In the genomic region with DNA sequence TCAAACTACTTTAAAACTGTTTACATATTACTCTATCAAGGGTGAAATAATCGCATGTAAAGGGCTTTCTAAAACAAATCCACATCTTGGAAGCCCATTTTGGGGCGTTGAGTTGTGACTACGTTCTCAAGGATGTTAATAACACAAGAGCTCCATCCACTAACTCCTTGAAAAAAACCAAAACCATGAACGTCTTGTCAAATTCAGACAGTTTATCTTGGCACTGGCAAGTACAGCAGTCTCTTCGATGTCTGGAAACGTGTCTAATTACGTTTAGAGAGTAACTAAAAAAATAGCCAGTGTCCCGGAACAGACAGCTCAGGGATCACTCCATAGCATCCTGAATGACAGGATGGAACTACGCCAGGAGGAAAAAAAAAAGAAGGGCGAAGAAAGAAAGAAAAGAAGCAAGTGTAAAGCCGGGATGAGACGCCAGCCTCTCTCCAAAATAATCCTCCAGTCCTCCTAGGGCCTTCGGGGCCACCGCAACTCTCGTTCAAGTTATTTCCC, we compare ENCODE assay signal across 9 cellular contexts. TPM values are rescaled to one million over a fixed set of nuclear protein-coding genes. Genes with fewer than 3 reads are reported as not detected.
DNase-seq lines count a peak whose midpoint lies in the region; ATAC-seq, FAIRE-seq and TF ChIP-seq lines count a peak whose summit lies in the region.
"Had no signal": no experiment of that assay in that cellular context is flagged by ENCODE, and none has a peak within 500 bp of the region (broad histone marks: within the 10 kb centered on the region; RNA-seq: fewer than 3 reads in every experiment).

No MANE protein-coding gene starts in this region.

- TF ChIP-seq POLR2A in heart left ventricle (IDR thresholded peaks at IDR 0.05) (no peak), HepG2 (IDR thresholded peaks at IDR 0.05; ENCODE audit: insufficient read depth in 1 of 2, low read depth in 2 of 2, low read length in 2 of 2) (no peak), tibial nerve (IDR thresholded peaks at IDR 0.05) (no peak)

- H3K27ac ChIP-seq in heart left ventricle (peak overlapping the region; percentile 43 to 90 (median 80)), HepG2 (ENCODE audit: extremely low read length, insufficient read depth, low read length) (peak overlapping the region; percentile 63), tibial nerve (peak overlapping the region; percentile 66 to 92 (median 90))

- H4K20me1 ChIP-seq in HepG2 (ENCODE audit: insufficient read depth, low read length), result no peaks in the 10 kb centered on the region

- intact Hi-C loops in heart left ventricle (cut with DNase I) (loop anchor here in 6 of 10 donors (2.0 to 10.0 kb wide), 5 partner anchors 49 to 214 kb away; no protein-coding TSS in a partner anchor), cardiac septum (cut with DNase I) (loop anchor here (10.0 kb wide), 1 partner anchor 361 kb away; no protein-coding TSS in a partner anchor), HepG2 (cut with micrococcal nuclease; ENCODE audit: unreplicated experiment) (loop anchor here (2.0 kb wide), 2 partner anchors 35 to 47 kb away; no protein-coding TSS in a partner anchor)

- H3K9ac ChIP-seq in HepG2 (ENCODE audit: insufficient read depth, low read depth, low read length), result peak overlapping the region; percentile 67

- POLR2A ChIA-PET in HepG2 (lab: Yijun Ruan, JAX), result interaction anchor here (1.2 to 1.3 kb wide), 2 partner anchors 48 to 82 kb away, joined by 4 read pairs; no protein-coding TSS in a partner anchor

- 5 to 7% (median 7%) methylated on average over 15 of the region's 15 CpGs for WGBS in heart left ventricle, 4 donors
- WGBS in HepG2 (ENCODE audit: low lambda C conversion rate), result 6% methylated on average over 15 of the region's 15 CpGs
- 4 to 5% methylated on average over 15 of the region's 15 CpGs for WGBS in tibial nerve, 2 donors

- DNase-seq in heart left ventricle (no peak), cardiac septum (ENCODE audit: low spot score) (no peak), astrocyte of the hippocampus (ENCODE audit: low read depth, low spot score) (peak; percentile 22), HepG2 (ENCODE audit: low spot score) (no peak), tibial nerve (ENCODE audit: low spot score in 2 of 2) (no peak)

- H2AFZ ChIP-seq in HepG2 (ENCODE audit: low read length), result no peak overlapping the region

- H3K27me3 ChIP-seq in heart left ventricle, result peaks cover 0 to 5% (median 0%) of the 10 kb centered on the region in 9 donors
- H3K27me3 ChIP-seq in HepG2 (ENCODE audit: control insufficient read depth in 1 of 2, insufficient read depth in 2 of 2, low read length in 2 of 2), result no peaks in the 10 kb centered on the region
- H3K27me3 ChIP-seq in tibial nerve, result no peaks in the 10 kb centered on the region

- ATAC-seq in heart left ventricle (peak in 2 of 4 donors; percentile 11 to 19), HepG2 (no peak), HG03520 (IDR thresholded peaks at IDR 0.05; ENCODE audit: unreplicated experiment) (no peak), HG03135 (IDR thresholded peaks at IDR 0.05; ENCODE audit: unreplicated experiment) (no peak), GM18909 (IDR thresholded peaks at IDR 0.05; ENCODE audit: poor library complexity, unreplicated experiment) (no peak)

- H3K4me2 ChIP-seq in HepG2 (ENCODE audit: low read depth, low read length), result peak overlapping the region; percentile 73

- TF ChIP-seq EP300 in HepG2 (IDR thresholded peaks at IDR 0.05; ENCODE audit: low read depth in 2 of 2, low read length in 2 of 2) (no peak), HepG2 (CRISPR knock-in tag; IDR thresholded peaks at IDR 0.05; ENCODE audit: borderline replicate concordance) (no peak), tibial nerve (IDR thresholded peaks at IDR 0.05) (peak in 1 of 2 donors; percentile 9)

- no peaks in the 10 kb centered on the region for H3K36me3 ChIP-seq in heart left ventricle
- H3K36me3 ChIP-seq in HepG2 (replicated peaks in 1 of 2; ENCODE audit: control insufficient read depth in 1 of 2, insufficient read depth in 2 of 2, low read length in 2 of 2), result no peaks in the 10 kb centered on the region
- H3K36me3 ChIP-seq in tibial nerve, result no peaks in the 10 kb centered on the region

- H3K9me3 ChIP-seq in heart left ventricle (no peaks in the 10 kb centered on the region), HepG2 (ENCODE audit: low read length) (no peaks in the 10 kb centered on the region), tibial nerve (no peaks in the 10 kb centered on the region)

- TSS peak; percentile 56 for BruUV-seq in HepG2 (replicated peaks; lab: Mats Ljungman, UMichigan)

- peaks cover 7% of the 10 kb centered on the region for H3K79me2 ChIP-seq in HepG2 (ENCODE audit: insufficient read depth, low read length)

- TF ChIP-seq RAD21 in HepG2 (CRISPR knock-in tag; IDR thresholded peaks at IDR 0.05), result no peak

- in situ Hi-C loops in HepG2 (cut with HindIII; ENCODE audit: extremely low pct_ligation_motif_present, low pct_unique_long_range_greater_than_20kb), result loop anchor here (5.0 kb wide), 1 partner anchor 94 kb away; no protein-coding TSS in a partner anchor

- no peak for FAIRE-seq in HepG2 (lab: Jason Lieb, UNC)
- FAIRE-seq: islet of Langerhans had no signal

- TF ChIP-seq CTCF in heart left ventricle (IDR thresholded peaks at IDR 0.05) (no peak), HepG2 (CRISPR knock-in tag; IDR thresholded peaks at IDR 0.05) (no peak), tibial nerve (IDR thresholded peaks at IDR 0.05) (no peak)

- H3K4me1 ChIP-seq in heart left ventricle (peaks cover 0 to 35% (median 14%) of the 10 kb centered on the region in 12 donors), HepG2 (ENCODE audit: insufficient read depth, low read length) (peaks cover 55% of the 10 kb centered on the region), tibial nerve (peaks cover 0 to 34% (median 10%) of the 10 kb centered on the region in 4 donors)

- CTCF ChIA-PET in HepG2 (lab: Yijun Ruan, JAX; ENCODE audit: low intra/inter-chr PET ratio, low total read pairs), result interaction anchor here (4.0 kb wide), 1 partner anchor 92 kb away, joined by 55 read pairs; no protein-coding TSS in a partner anchor

- H3K4me3 ChIP-seq in heart left ventricle (peak overlapping the region; percentile 71 to 93 (median 84)), HepG2 (replicated peaks in 1 of 3; ENCODE audit: insufficient read depth in 1 of 3, low read depth in 2 of 3, low read length in 3 of 3) (peak overlapping the region; percentile 78 to 92 (median 87)), tibial nerve (peak overlapping the region; percentile 63 to 88 (median 72))

RNA-seq across cellular contexts. Expression of gene MYO1D, which starts 1.0 kb away (rescaled TPM):
- total RNA-seq in heart left ventricle (10 to 100 TPM in 5 of 9 donors, 1 to 10 TPM in 4; 4.7 to 15.5 (median 10.4) TPM), cardiac septum (18.9 TPM), HepG2 (2016; rRNA removed; fragmentation: Illumina TruSeq; extraction: Trizol) (13.2 and 15.4 TPM in 2 replicates), tibial nerve (10 to 100 TPM; 28.5 to 49.6 (median 42.4) TPM)
- polyA plus RNA-seq in heart left ventricle (1 to 10 TPM; 3.3 to 5.6 TPM), HepG2 (2011; rRNA removed) (17.3 and 19.7 TPM in 2 replicates)
- total RNA-seq in HepG2 (2016; cell fraction: cytosol; rRNA removed; fragmentation: Illumina TruSeq; extraction: Trizol; ENCODE audit: low read depth), result 3.0 and 3.6 TPM in 2 replicates
- total RNA-seq in HepG2 (2016; cell fraction: insoluble cytoplasmic fraction; rRNA removed; fragmentation: Illumina TruSeq; extraction: Trizol), result 12.4 and 13.8 TPM in 2 replicates
- total RNA-seq in HepG2 (2016; cell fraction: membrane; rRNA removed; fragmentation: Illumina TruSeq; extraction: Trizol), result 5.7 and 6.1 TPM in 2 replicates
- 14.8 and 18.3 TPM in 2 replicates for total RNA-seq in HepG2 (2016; cell fraction: nucleus; rRNA removed; fragmentation: Illumina TruSeq; extraction: Trizol)
- 15.1 and 24.7 TPM in 2 replicates for polyA plus RNA-seq in HepG2 (2011; cell fraction: cytosol; rRNA removed)
- polyA plus RNA-seq in HepG2 (2011; cell fraction: nucleus; rRNA removed), result 8.8 and 9.9 TPM in 2 replicates
- 21.0 and 26.3 TPM in 2 replicates for polyA plus RNA-seq in HepG2 (2012)
- polyA plus RNA-seq in HepG2 (2016; cell fraction: cytosol; fragmentation: Illumina TruSeq; extraction: Trizol; ENCODE audit: low read depth), result 0.91 and 1.2 TPM in 2 replicates
- polyA plus RNA-seq in HepG2 (2016; cell fraction: insoluble cytoplasmic fraction; fragmentation: Illumina TruSeq; extraction: Trizol; ENCODE audit: low read depth), result 11.4 and 15.7 TPM in 2 replicates
- 2.9 and 3.4 TPM in 2 replicates for polyA plus RNA-seq in HepG2 (2016; cell fraction: membrane; fragmentation: Illumina TruSeq; extraction: Trizol; ENCODE audit: low read depth)
- 8.9 and 12.3 TPM in 2 replicates for polyA plus RNA-seq in HepG2 (2016; cell fraction: nucleus; fragmentation: Illumina TruSeq; extraction: Trizol; ENCODE audit: insufficient read depth, low read depth)
- polyA minus RNA-seq in HepG2 (2011; rRNA and poly(A)+ RNA removed; ENCODE audit: low replicate concordance), result 1.8 and 19.9 TPM in 2 replicates
- polyA minus RNA-seq in HepG2 (2011; cell fraction: cytosol; rRNA and poly(A)+ RNA removed), result 24.6 and 25.3 TPM in 2 replicates
- 44.4 and 61.9 TPM in 2 replicates for polyA minus RNA-seq in HepG2 (2011; cell fraction: nucleus; rRNA and poly(A)+ RNA removed)

RNA-seq across cellular contexts. Expression of gene TMEM98, which starts 52.0 kb away (rescaled TPM):
- total RNA-seq in heart left ventricle (10 to 100 TPM in 6 of 9 donors, 1 to 10 TPM in 3; 6.1 to 35.8 (median 13.3) TPM), cardiac septum (12.9 TPM), HepG2 (2016; rRNA removed; fragmentation: Illumina TruSeq; extraction: Trizol) (77.3 and 103 TPM in 2 replicates), tibial nerve (100 to 1,000 TPM; 170 to 198 (median 183) TPM)
- polyA plus RNA-seq in heart left ventricle (10 to 100 TPM in 1 of 2 donors, 1 to 10 TPM in 1; 5.7 to 23.1 TPM), HepG2 (2011; rRNA removed) (175 and 180 TPM in 2 replicates)
- total RNA-seq in HepG2 (2016; cell fraction: cytosol; rRNA removed; fragmentation: Illumina TruSeq; extraction: Trizol; ENCODE audit: low read depth), result 53.1 and 67.2 TPM in 2 replicates
- 79.2 and 109 TPM in 2 replicates for total RNA-seq in HepG2 (2016; cell fraction: insoluble cytoplasmic fraction; rRNA removed; fragmentation: Illumina TruSeq; extraction: Trizol)
- total RNA-seq in HepG2 (2016; cell fraction: membrane; rRNA removed; fragmentation: Illumina TruSeq; extraction: Trizol), result 111 and 127 TPM in 2 replicates
- total RNA-seq in HepG2 (2016; cell fraction: nucleus; rRNA removed; fragmentation: Illumina TruSeq; extraction: Trizol), result 75.4 and 76.4 TPM in 2 replicates
- 328 and 339 TPM in 2 replicates for polyA plus RNA-seq in HepG2 (2011; cell fraction: cytosol; rRNA removed)
- polyA plus RNA-seq in HepG2 (2011; cell fraction: nucleus; rRNA removed), result 173 and 209 TPM in 2 replicates
- polyA plus RNA-seq in HepG2 (2012), result 69.9 and 74.1 TPM in 2 replicates
- 92.0 and 118 TPM in 2 replicates for polyA plus RNA-seq in HepG2 (2016; cell fraction: cytosol; fragmentation: Illumina TruSeq; extraction: Trizol; ENCODE audit: low read depth)
- 87.3 and 89.1 TPM in 2 replicates for polyA plus RNA-seq in HepG2 (2016; cell fraction: insoluble cytoplasmic fraction; fragmentation: Illumina TruSeq; extraction: Trizol; ENCODE audit: low read depth)
- 118 and 131 TPM in 2 replicates for polyA plus RNA-seq in HepG2 (2016; cell fraction: membrane; fragmentation: Illumina TruSeq; extraction: Trizol; ENCODE audit: low read depth)
- 139 and 141 TPM in 2 replicates for polyA plus RNA-seq in HepG2 (2016; cell fraction: nucleus; fragmentation: Illumina TruSeq; extraction: Trizol; ENCODE audit: insufficient read depth, low read depth)
- polyA minus RNA-seq in HepG2 (2011; rRNA and poly(A)+ RNA removed; ENCODE audit: low replicate concordance), result 1.2 and 454 TPM in 2 replicates
- 65.4 and 66.9 TPM in 2 replicates for polyA minus RNA-seq in HepG2 (2011; cell fraction: cytosol; rRNA and poly(A)+ RNA removed)
- 53.7 and 60.7 TPM in 2 replicates for polyA minus RNA-seq in HepG2 (2011; cell fraction: nucleus; rRNA and poly(A)+ RNA removed)
